2 cellular contexts compared by ENCODE assay signal in the genomic region with DNA sequence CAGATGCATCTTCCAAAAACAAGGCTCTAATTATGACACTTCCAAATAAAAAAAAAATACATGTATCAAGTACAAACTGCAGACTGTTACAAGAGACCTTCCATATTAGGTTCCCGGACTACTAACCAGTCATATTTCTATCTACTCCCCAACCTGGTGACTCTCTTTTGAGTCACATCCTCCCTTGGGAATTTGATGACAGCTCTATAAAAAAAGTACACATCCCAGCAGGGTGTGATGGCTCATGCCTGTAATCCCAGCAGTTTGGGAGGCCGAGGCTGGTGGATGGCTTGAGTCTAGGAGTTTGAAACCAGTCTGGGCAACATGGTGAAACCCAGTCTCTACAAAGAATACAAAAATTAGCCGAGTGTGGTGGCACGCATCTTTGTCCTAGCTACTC.
TF ChIP-seq lines count a peak whose summit lies in the region.

No MANE protein-coding gene starts in this region.

TF ChIP-seq in HCT116, 20 proteins besides CTCF, POLR2A, EP300 and RAD21 (continued from another document):
- TF ChIP-seq ZNF274 (IDR thresholded peaks at IDR 0.05; ENCODE audit: low read depth, low read length): no peak
- peak; percentile 57 for TF ChIP-seq JUND (IDR thresholded peaks at IDR 0.05)
- peak; percentile 55; the same call in 1 of the 2 replicates for TF ChIP-seq CBX3 (IDR thresholded peaks at IDR 0.05; ENCODE audit: low read depth)
- TF ChIP-seq SRF (IDR thresholded peaks at IDR 0.05; ENCODE audit: low read depth): no peak
- TF ChIP-seq ELF1 (IDR thresholded peaks at IDR 0.05; ENCODE audit: borderline replicate concordance, low read depth): no peak
- peak; percentile 59; the same call in 1 of the 2 replicates for TF ChIP-seq SP1 (IDR thresholded peaks at IDR 0.05; ENCODE audit: low read depth)
- TF ChIP-seq SIN3A (IDR thresholded peaks at IDR 0.05; ENCODE audit: low read depth): no peak
- TF ChIP-seq, protein P1, sequence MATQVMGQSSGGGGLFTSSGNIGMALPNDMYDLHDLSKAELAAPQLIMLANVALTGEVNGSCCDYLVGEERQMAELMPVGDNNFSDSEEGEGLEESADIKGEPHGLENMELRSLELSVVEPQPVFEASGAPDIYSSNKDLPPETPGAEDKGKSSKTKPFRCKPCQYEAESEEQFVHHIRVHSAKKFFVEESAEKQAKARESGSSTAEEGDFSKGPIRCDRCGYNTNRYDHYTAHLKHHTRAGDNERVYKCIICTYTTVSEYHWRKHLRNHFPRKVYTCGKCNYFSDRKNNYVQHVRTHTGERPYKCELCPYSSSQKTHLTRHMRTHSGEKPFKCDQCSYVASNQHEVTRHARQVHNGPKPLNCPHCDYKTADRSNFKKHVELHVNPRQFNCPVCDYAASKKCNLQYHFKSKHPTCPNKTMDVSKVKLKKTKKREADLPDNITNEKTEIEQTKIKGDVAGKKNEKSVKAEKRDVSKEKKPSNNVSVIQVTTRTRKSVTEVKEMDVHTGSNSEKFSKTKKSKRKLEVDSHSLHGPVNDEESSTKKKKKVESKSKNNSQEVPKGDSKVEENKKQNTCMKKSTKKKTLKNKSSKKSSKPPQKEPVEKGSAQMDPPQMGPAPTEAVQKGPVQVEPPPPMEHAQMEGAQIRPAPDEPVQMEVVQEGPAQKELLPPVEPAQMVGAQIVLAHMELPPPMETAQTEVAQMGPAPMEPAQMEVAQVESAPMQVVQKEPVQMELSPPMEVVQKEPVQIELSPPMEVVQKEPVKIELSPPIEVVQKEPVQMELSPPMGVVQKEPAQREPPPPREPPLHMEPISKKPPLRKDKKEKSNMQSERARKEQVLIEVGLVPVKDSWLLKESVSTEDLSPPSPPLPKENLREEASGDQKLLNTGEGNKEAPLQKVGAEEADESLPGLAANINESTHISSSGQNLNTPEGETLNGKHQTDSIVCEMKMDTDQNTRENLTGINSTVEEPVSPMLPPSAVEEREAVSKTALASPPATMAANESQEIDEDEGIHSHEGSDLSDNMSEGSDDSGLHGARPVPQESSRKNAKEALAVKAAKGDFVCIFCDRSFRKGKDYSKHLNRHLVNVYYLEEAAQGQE (IDR thresholded peaks at IDR 0.05; ENCODE audit: low read depth): no peak
- no peak for TF ChIP-seq CEBPB (IDR thresholded peaks at IDR 0.05; ENCODE audit: low read depth)
- TF ChIP-seq TCF7L2 (IDR thresholded peaks at IDR 0.05; ENCODE audit: borderline replicate concordance, extremely low read depth, insufficient read depth, insufficient read length): no peak
- TF ChIP-seq, protein P2, sequence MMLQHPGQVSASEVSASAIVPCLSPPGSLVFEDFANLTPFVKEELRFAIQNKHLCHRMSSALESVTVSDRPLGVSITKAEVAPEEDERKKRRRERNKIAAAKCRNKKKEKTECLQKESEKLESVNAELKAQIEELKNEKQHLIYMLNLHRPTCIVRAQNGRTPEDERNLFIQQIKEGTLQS (IDR thresholded peaks at IDR 0.05): no peak
- no peak for TF ChIP-seq POLR2AphosphoS5 (IDR thresholded peaks at IDR 0.05; ENCODE audit: low read depth, low read length)
- peak; percentile 84 for TF ChIP-seq FOSL1 (IDR thresholded peaks at IDR 0.05; ENCODE audit: low read depth)
- TF ChIP-seq, protein P3, sequence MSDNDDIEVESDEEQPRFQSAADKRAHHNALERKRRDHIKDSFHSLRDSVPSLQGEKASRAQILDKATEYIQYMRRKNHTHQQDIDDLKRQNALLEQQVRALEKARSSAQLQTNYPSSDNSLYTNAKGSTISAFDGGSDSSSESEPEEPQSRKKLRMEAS (IDR thresholded peaks at IDR 0.05): 0 out of 2 replicates have a peak, but pooled peaks have one; percentile 38
- TF ChIP-seq YY1 (IDR thresholded peaks at IDR 0.05; ENCODE audit: extremely low read depth, insufficient replicate concordance, low read depth, low read length): no peak

TF ChIP-seq in SK-N-SH, 30 proteins besides CTCF, POLR2A, EP300 and RAD21 (continued from another document):
- TF ChIP-seq, protein P4, sequence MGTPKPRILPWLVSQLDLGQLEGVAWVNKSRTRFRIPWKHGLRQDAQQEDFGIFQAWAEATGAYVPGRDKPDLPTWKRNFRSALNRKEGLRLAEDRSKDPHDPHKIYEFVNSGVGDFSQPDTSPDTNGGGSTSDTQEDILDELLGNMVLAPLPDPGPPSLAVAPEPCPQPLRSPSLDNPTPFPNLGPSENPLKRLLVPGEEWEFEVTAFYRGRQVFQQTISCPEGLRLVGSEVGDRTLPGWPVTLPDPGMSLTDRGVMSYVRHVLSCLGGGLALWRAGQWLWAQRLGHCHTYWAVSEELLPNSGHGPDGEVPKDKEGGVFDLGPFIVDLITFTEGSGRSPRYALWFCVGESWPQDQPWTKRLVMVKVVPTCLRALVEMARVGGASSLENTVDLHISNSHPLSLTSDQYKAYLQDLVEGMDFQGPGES (IDR thresholded peaks at IDR 0.05; ENCODE audit: low read depth, low read length): no peak
- TF ChIP-seq TAF1 (IDR thresholded peaks at IDR 0.05; ENCODE audit: borderline replicate concordance, low read depth, low read length) (no peak), FOSL2 (IDR thresholded peaks at IDR 0.05; ENCODE audit: borderline replicate concordance, low read depth) (peak; percentile 81), SMC3 (IDR thresholded peaks at IDR 0.05; ENCODE audit: low read depth, low read length) (no peak), EZH2phosphoT487 (IDR thresholded peaks at IDR 0.05; ENCODE audit: borderline replicate concordance, low read depth) (no peak), GATA2 (CRISPR knock-in tag; IDR thresholded peaks at IDR 0.05) (no peak), RFX5 (IDR thresholded peaks at IDR 0.05; ENCODE audit: low read length) (no peak), FOXJ3 (CRISPR knock-in tag; IDR thresholded peaks at IDR 0.05) (no peak), RXRA (IDR thresholded peaks at IDR 0.05; ENCODE audit: borderline replicate concordance, low read depth) (no peak), NRF1 (IDR thresholded peaks at IDR 0.05; ENCODE audit: low read depth, low read length) (no peak), SIN3A (IDR thresholded peaks at IDR 0.05; ENCODE audit: borderline replicate concordance, low read depth, low read length) (no peak), YY1 (IDR thresholded peaks at IDR 0.05; ENCODE audit: low read depth) (no peak), TCF12 (IDR thresholded peaks at IDR 0.05) (peak; percentile 57; the same call in 1 of the 2 replicates), RCOR1 (IDR thresholded peaks at IDR 0.05; ENCODE audit: low read length) (no peak), JUND (IDR thresholded peaks at IDR 0.05) (peak; percentile 67), MEF2A (IDR thresholded peaks at IDR 0.05; ENCODE audit: borderline replicate concordance, low read depth) (no peak), FOXM1 (IDR thresholded peaks at IDR 0.05; ENCODE audit: low read depth) (no peak), ELF1 (IDR thresholded peaks at IDR 0.05) (no peak), MXI1 (IDR thresholded peaks at IDR 0.05; ENCODE audit: low read depth, low read length) (no peak)
- TF ChIP-seq, protein P5, sequence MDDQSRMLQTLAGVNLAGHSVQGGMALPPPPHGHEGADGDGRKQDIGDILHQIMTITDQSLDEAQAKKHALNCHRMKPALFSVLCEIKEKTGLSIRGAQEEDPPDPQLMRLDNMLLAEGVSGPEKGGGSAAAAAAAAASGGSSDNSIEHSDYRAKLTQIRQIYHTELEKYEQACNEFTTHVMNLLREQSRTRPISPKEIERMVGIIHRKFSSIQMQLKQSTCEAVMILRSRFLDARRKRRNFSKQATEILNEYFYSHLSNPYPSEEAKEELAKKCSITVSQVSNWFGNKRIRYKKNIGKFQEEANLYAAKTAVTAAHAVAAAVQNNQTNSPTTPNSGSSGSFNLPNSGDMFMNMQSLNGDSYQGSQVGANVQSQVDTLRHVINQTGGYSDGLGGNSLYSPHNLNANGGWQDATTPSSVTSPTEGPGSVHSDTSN (IDR thresholded peaks at IDR 0.05): peak; percentile 69
- TF ChIP-seq, protein P1 (IDR thresholded peaks at IDR 0.05; ENCODE audit: low read depth, low read length): no peak
- TF ChIP-seq, protein P6, sequence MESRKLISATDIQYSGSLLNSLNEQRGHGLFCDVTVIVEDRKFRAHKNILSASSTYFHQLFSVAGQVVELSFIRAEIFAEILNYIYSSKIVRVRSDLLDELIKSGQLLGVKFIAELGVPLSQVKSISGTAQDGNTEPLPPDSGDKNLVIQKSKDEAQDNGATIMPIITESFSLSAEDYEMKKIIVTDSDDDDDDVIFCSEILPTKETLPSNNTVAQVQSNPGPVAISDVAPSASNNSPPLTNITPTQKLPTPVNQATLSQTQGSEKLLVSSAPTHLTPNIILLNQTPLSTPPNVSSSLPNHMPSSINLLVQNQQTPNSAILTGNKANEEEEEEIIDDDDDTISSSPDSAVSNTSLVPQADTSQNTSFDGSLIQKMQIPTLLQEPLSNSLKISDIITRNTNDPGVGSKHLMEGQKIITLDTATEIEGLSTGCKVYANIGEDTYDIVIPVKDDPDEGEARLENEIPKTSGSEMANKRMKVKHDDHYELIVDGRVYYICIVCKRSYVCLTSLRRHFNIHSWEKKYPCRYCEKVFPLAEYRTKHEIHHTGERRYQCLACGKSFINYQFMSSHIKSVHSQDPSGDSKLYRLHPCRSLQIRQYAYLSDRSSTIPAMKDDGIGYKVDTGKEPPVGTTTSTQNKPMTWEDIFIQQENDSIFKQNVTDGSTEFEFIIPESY (IDR thresholded peaks at IDR 0.05; ENCODE audit: borderline replicate concordance, low read depth): no peak
- TF ChIP-seq, protein P3 (IDR thresholded peaks at IDR 0.05; ENCODE audit: low read depth): 0 out of 2 replicates have a peak, but pooled peaks have one; percentile 29
